Comparison of ENCODE assay signal across 30 cellular contexts in genomic region chr2:210686401-210686800, GRCh38.
"Had no signal": no experiment of that assay in that cellular context is flagged by ENCODE, and none has a peak within 500 bp of the region (broad histone marks: within the 10 kb centered on the region; RNA-seq: fewer than 3 reads in every experiment).

No MANE protein-coding gene starts in this region.

- H3K4me3 ChIP-seq: body of pancreas, breast epithelium had no signal

- DNase-seq: activated B cell treated with CpG ODN at 0.5 μM for 24 hours; activated CD4-positive, alpha-beta memory T cell treated with anti-CD3 and anti-CD28 coated beads for 36 hours; activated CD4-positive, alpha-beta T cell treated with anti-CD3 and anti-CD28 coated beads for 4 hours; activated CD4-positive, alpha-beta T cell treated with anti-CD3 and anti-CD28 coated beads, Interleukin-2, amount 10 ng/mL, durations not matched to agents 24 days and 14 days; activated CD4-positive, alpha-beta T cell treated with anti-CD3 and anti-CD28 coated beads, Interleukin-2, amount 50 U/mL, for 1 hour; activated CD4-positive, alpha-beta T cell treated with anti-CD3 and anti-CD28 coated beads, Interleukin-2, amount 50 U/mL, for 4 hours; activated CD4-positive, CD25-positive, alpha-beta regulatory T cell treated with anti-CD3 and anti-CD28 coated beads, Interleukin-2, amount 50 U/mL, for 72 hours; activated CD8-positive, alpha-beta memory T cell treated with anti-CD3 and anti-CD28 coated beads, Interleukin-2, amount 50 U/mL, for 4 hours; activated CD8-positive, alpha-beta T cell treated with anti-CD3 and anti-CD28 coated beads for 36 hours; activated effector memory CD4-positive, alpha-beta T cell treated with anti-CD3 and anti-CD28 coated beads, Interleukin-2, amount 50 U/mL, for 16 hours; activated naive CD4-positive, alpha-beta T cell treated with anti-CD3 and anti-CD28 coated beads, Interleukin-2, amount 10 ng/mL, durations not matched to agents 7 days and 5 days; activated naive CD4-positive, alpha-beta T cell treated with Interleukin-2 at 50 U/mL for 16 hours; activated naive CD8-positive, alpha-beta T cell treated with anti-CD3 and anti-CD28 coated beads, Interleukin-2, amount 10 ng/mL, durations not matched to agents 7 days and 5 days; activated naive CD8-positive, alpha-beta T cell treated with anti-CD3 and anti-CD28 coated beads, Interleukin-2, amount 50 U/mL, for 24 hours; activated T-cell treated with anti-CD3 and anti-CD28 coated beads for 4 hours; activated T-cell treated with anti-CD3 and anti-CD28 coated beads, Interleukin-2, amount 50 U/mL, for 1 hour; activated T-cell treated with anti-CD3 and anti-CD28 coated beads, Interleukin-2, amount 50 U/mL, for 4 hours; activated T-cell treated with anti-CD3 and anti-CD28 coated beads, Interleukin-2, amount 50 U/mL, for 72 hours; amniotic stem cell; aorta; body of pancreas; brain microvascular endothelial cell; central memory CD4-positive, alpha-beta T cell; T-cell; T-helper 2 cell; T-helper 9 cell had no signal

- H3K9me3 ChIP-seq: body of pancreas, breast epithelium had no signal

- FAIRE-seq: astrocyte had no signal

- H3K27me3 ChIP-seq: body of pancreas, brain microvascular endothelial cell, breast epithelium had no signal

- ATAC-seq: activated CD8-positive, alpha-beta T cell treated with anti-CD3 and anti-CD28 coated beads for 36 hours; activated naive CD8-positive, alpha-beta T cell treated with anti-CD3 and anti-CD28 coated beads, Interleukin-2, amount 50 U/mL, for 24 hours; activated T-cell treated with anti-CD3 and anti-CD28 coated beads, Interleukin-2, amount 50 U/mL, for 4 hours; activated T-cell treated with anti-CD3 and anti-CD28 coated beads, Interleukin-2, amount 50 U/mL, for 72 hours; activated T-helper 17 cell treated with anti-CD3 and anti-CD28 coated beads, Interleukin-2, amount 50 U/mL, for 72 hours; body of pancreas; T-cell had no signal

- H3K4me1 ChIP-seq: body of pancreas, breast epithelium had no signal

- H3K36me3 ChIP-seq: brain microvascular endothelial cell, breast epithelium had no signal

- H3K27ac ChIP-seq: body of pancreas, brain microvascular endothelial cell, breast epithelium, VCaP had no signal
